In the genomic region with DNA sequence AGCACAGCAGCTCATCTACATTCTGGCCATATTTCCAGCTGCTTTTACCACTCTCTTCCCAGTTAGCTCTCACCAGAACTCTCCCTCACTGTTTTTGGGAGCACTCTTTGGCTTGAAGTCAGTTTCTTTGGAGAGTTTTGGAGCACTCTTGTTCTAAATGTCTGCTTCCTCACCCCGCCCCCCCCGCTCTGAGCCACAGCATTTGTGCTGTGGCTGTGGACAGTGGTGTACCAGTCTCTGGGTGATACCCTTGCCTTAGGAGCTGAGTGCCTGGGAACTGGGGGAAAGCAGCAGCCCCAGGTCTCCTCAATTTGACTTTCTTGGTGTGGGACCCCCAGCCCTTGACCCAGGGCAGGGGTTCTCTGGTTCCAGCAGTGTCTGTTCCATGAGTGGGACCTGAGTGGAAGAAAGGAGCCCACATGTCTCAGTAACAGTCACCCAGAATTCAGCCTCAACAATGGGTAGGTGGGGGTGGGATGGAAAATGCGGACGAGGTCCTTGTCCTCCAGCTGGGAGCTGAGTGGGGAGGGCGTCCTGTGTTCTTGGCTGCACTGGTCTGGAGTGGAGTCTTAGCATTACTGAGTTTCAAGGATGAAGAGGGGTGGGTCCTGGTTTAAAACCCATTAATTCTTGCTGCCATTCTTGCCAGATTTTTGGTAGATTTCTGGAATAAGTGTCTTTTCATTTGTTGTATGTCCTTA, we compare ENCODE assay signal across 17 cellular contexts. TPM values are rescaled to one million over a fixed set of nuclear protein-coding genes. Genes with fewer than 3 reads are reported as not detected.
A peak's percentile ranks its signal among the peaks of the same experiment; 100 is the strongest.
DNase-seq lines count a peak whose midpoint lies in the region; ATAC-seq and TF ChIP-seq lines count a peak whose summit lies in the region.
"Had no signal": no experiment of that assay in that cellular context is flagged by ENCODE, and none has a peak within 500 bp of the region (broad histone marks: within the 10 kb centered on the region; RNA-seq: fewer than 3 reads in every experiment).

No MANE protein-coding gene starts in this region.

- ATAC-seq in WTC11: peak; percentile 23; the same call in 1 of the 2 replicates
- no peak for ATAC-seq in stimulated activated naive CD8-positive, alpha-beta T cell treated with anti-CD3 and anti-CD28 coated beads, Interleukin-15, amount 100 ng/mL, for 72 hours
- no peak for ATAC-seq in body of pancreas
- ATAC-seq: Panc1 had no signal

- DNase-seq in activated T-cell treated with anti-CD3 and anti-CD28 coated beads, Interleukin-2, amount 50 U/mL, for 24 hours: no peak
- DNase-seq in activated T-cell treated with anti-CD3 and anti-CD28 coated beads, Interleukin-2, amount 50 U/mL, for 1 hour: no peak
- DNase-seq in WTC11 (ENCODE audit: low spot score): no peak
- no peak for DNase-seq in immature natural killer cell
- DNase-seq in stimulated activated naive CD8-positive, alpha-beta T cell treated with anti-CD3 and anti-CD28 coated beads, Interleukin-15, amount 100 ng/mL, for 72 hours: no peak
- no peak for DNase-seq in body of pancreas
- DNase-seq in germinal center (ENCODE audit: low spot score): no peak
- no peak for DNase-seq in AG08396 (ENCODE audit: low spot score)
- DNase-seq: 8988T, DMS79, NCI-H1417 treated with DMSO at 0.1 percent for 48 hours, NCI-H2029, NCI-H2171 treated with DMSO at 0.1 percent for 48 hours, NCI-H82 had no signal

- 89 to 98% methylated on average over 4 to 5 of the region's 5 CpGs for WGBS in body of pancreas, 2 donors

- H3K27ac Mint-ChIP-seq in activated T-cell treated with anti-CD3 and anti-CD28 coated beads, Interleukin-2, amount 50 U/mL, for 24 hours: peak overlapping the region; percentile 33
- H3K27ac Mint-ChIP-seq in WTC11 (peak overlapping the region; percentile 65), immature natural killer cell (peak overlapping the region in 1 of 6 donors; percentile 24)
- peak overlapping the region; percentile 7 to 16 for H3K27ac Mint-ChIP-seq in stimulated activated naive CD8-positive, alpha-beta T cell treated with anti-CD3 and anti-CD28 coated beads, Interleukin-15, amount 100 ng/mL, for 72 hours

- H3K4me1 Mint-ChIP-seq in activated T-cell treated with anti-CD3 and anti-CD28 coated beads, Interleukin-2, amount 50 U/mL, for 24 hours (ENCODE audit: low read depth): peaks cover 86% of the 10 kb centered on the region
- H3K4me1 Mint-ChIP-seq in WTC11 (peaks cover 25% of the 10 kb centered on the region), immature natural killer cell (peaks cover 84 to 97% of the 10 kb centered on the region in 2 donors)
- H3K4me1 Mint-ChIP-seq in stimulated activated naive CD8-positive, alpha-beta T cell treated with anti-CD3 and anti-CD28 coated beads, Interleukin-15, amount 100 ng/mL, for 72 hours: peaks cover 91% of the 10 kb centered on the region

- TF ChIP-seq POLR2A in body of pancreas (IDR thresholded peaks at IDR 0.05): no peak

- no peaks in the 10 kb centered on the region for H3K9me3 ChIP-seq in body of pancreas

- H3K4me1 ChIP-seq in body of pancreas: peaks cover 40% of the 10 kb centered on the region

- H3K27me3 Mint-ChIP-seq in activated T-cell treated with anti-CD3 and anti-CD28 coated beads, Interleukin-2, amount 50 U/mL, for 24 hours: no peaks in the 10 kb centered on the region
- no peaks in the 10 kb centered on the region for H3K27me3 Mint-ChIP-seq in WTC11 (ENCODE audit: low read depth)
- H3K27me3 Mint-ChIP-seq in immature natural killer cell (ENCODE audit: low read depth in 3 of 3): no peaks in the 10 kb centered on the region
- H3K27me3 Mint-ChIP-seq in stimulated activated naive CD8-positive, alpha-beta T cell treated with anti-CD3 and anti-CD28 coated beads, Interleukin-15, amount 100 ng/mL, for 72 hours: no peaks in the 10 kb centered on the region
- H3K27me3 Mint-ChIP-seq: IgD-negative memory B cell had no signal

- peaks cover 54% of the 10 kb centered on the region for H3K36me3 Mint-ChIP-seq in activated T-cell treated with anti-CD3 and anti-CD28 coated beads, Interleukin-2, amount 50 U/mL, for 24 hours (ENCODE audit: low read depth)
- H3K36me3 Mint-ChIP-seq in WTC11: peaks cover 10% of the 10 kb centered on the region
- peaks cover 0 to 8% (median 0%) of the 10 kb centered on the region in 3 donors for H3K36me3 Mint-ChIP-seq in immature natural killer cell

- no peak overlapping the region for H3K4me3 ChIP-seq in body of pancreas

- POLR2A ChIA-PET in WTC11 (lab: Charles Lee): no interaction called here

- TF ChIP-seq CTCF in WTC11 (IDR thresholded peaks at IDR 0.05) (no peak), body of pancreas (IDR thresholded peaks at IDR 0.05) (no peak)

- H3K4me3 Mint-ChIP-seq in activated T-cell treated with anti-CD3 and anti-CD28 coated beads, Interleukin-2, amount 50 U/mL, for 24 hours: no peak overlapping the region
- no peak overlapping the region for H3K4me3 Mint-ChIP-seq in WTC11
- peak overlapping the region in 3 of 5 donors; percentile 5 to 39 (median 31) for H3K4me3 Mint-ChIP-seq in immature natural killer cell
- H3K4me3 Mint-ChIP-seq in stimulated activated naive CD8-positive, alpha-beta T cell treated with anti-CD3 and anti-CD28 coated beads, Interleukin-15, amount 100 ng/mL, for 72 hours: peak overlapping the region in 1 of 2 donors; percentile 56

- no peak overlapping the region for H3K27ac ChIP-seq in body of pancreas
- H3K27ac ChIP-seq: C4-2B had no signal

- H3K36me3 ChIP-seq in body of pancreas (replicated peaks in 1 of 2; ENCODE audit: insufficient read depth in 1 of 2, low read depth in 2 of 2): no peaks in the 10 kb centered on the region

- H3K9me3 Mint-ChIP-seq in activated T-cell treated with anti-CD3 and anti-CD28 coated beads, Interleukin-2, amount 50 U/mL, for 24 hours: no peaks in the 10 kb centered on the region
- H3K9me3 Mint-ChIP-seq in WTC11 (peaks cover 10% of the 10 kb centered on the region), immature natural killer cell (no peaks in the 10 kb centered on the region)
- no peaks in the 10 kb centered on the region for H3K9me3 Mint-ChIP-seq in stimulated activated naive CD8-positive, alpha-beta T cell treated with anti-CD3 and anti-CD28 coated beads, Interleukin-15, amount 100 ng/mL, for 72 hours
- H3K9me3 Mint-ChIP-seq: IgD-negative memory B cell had no signal

- intact Hi-C loops in body of pancreas (cut with DNase I): no loop called here

- CTCF ChIA-PET in WTC11 (lab: Charles Lee): interaction anchor here (0.7 to 3.0 kb wide), 2 partner anchors 64 to 317 kb away, joined by 3 to 22 read pairs; no protein-coding TSS in a partner anchor

- H3K27me3 ChIP-seq in body of pancreas: no peaks in the 10 kb centered on the region

TF ChIP-seq in WTC11, 78 proteins besides CTCF, POLR2A, EP300 and RAD21:
- TF ChIP-seq ESRRA (CRISPR knock-in tag; IDR thresholded peaks at IDR 0.05; ENCODE audit: borderline replicate concordance) (no peak), CREB1 (CRISPR knock-in tag; IDR thresholded peaks at IDR 0.05) (no peak)
- TF ChIP-seq, protein P1, sequence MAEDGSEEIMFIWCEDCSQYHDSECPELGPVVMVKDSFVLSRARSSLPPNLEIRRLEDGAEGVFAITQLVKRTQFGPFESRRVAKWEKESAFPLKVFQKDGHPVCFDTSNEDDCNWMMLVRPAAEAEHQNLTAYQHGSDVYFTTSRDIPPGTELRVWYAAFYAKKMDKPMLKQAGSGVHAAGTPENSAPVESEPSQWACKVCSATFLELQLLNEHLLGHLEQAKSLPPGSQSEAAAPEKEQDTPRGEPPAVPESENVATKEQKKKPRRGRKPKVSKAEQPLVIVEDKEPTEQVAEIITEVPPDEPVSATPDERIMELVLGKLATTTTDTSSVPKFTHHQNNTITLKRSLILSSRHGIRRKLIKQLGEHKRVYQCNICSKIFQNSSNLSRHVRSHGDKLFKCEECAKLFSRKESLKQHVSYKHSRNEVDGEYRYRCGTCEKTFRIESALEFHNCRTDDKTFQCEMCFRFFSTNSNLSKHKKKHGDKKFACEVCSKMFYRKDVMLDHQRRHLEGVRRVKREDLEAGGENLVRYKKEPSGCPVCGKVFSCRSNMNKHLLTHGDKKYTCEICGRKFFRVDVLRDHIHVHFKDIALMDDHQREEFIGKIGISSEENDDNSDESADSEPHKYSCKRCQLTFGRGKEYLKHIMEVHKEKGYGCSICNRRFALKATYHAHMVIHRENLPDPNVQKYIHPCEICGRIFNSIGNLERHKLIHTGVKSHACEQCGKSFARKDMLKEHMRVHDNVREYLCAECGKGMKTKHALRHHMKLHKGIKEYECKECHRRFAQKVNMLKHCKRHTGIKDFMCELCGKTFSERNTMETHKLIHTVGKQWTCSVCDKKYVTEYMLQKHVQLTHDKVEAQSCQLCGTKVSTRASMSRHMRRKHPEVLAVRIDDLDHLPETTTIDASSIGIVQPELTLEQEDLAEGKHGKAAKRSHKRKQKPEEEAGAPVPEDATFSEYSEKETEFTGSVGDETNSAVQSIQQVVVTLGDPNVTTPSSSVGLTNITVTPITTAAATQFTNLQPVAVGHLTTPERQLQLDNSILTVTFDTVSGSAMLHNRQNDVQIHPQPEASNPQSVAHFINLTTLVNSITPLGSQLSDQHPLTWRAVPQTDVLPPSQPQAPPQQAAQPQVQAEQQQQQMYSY (CRISPR knock-in tag; IDR thresholded peaks at IDR 0.05): peak; percentile 76
TF ChIP-seq in WTC11: peak in this region for 1.

RNA-seq across cellular contexts. Expression of a gene that starts 18.0 kb away (rescaled TPM):
- 77.1 to 81.8 TPM (median 77.9 TPM) in 3 replicates for total RNA-seq in WTC11 (2021)
- 10 to 100 TPM; 10.9 to 61.5 (median 28.3) TPM for polyA plus RNA-seq in immature natural killer cell
- 10 to 100 TPM; 30.6 to 78.4 TPM for total RNA-seq in body of pancreas

Comparison
In these comparisons a context has a peak if more than half of its experiments do, and no peak if none do; other contexts are left out.
1. H3K4me3 Mint-ChIP-seq: peak in immature natural killer cell (3 of 5); none in activated T-cell treated with anti-CD3 and anti-CD28 coated beads, Interleukin-2, amount 50 U/mL, for 24 hours (single experiment) and WTC11 (single experiment).